In genomic region chr7:157997471-157997870, GRCh38 we compare ENCODE assay signal across 37 cellular contexts.
"Had no signal": no experiment of that assay in that cellular context is flagged by ENCODE, and none has a peak within 500 bp of the region (broad histone marks: within the 10 kb centered on the region; RNA-seq: fewer than 3 reads in every experiment).

No MANE protein-coding gene starts in this region.

- H3K4me3 ChIP-seq: body of pancreas, breast epithelium, cardiac muscle cell, colonic mucosa, dorsolateral prefrontal cortex, esophagus muscularis mucosa, gastrocnemius medialis, heart right ventricle had no signal

- H3K4me1 ChIP-seq: body of pancreas, breast epithelium, colonic mucosa, esophagus muscularis mucosa, foreskin keratinocyte, gastrocnemius medialis, heart right ventricle had no signal

- H3K27me3 ChIP-seq: body of pancreas, breast epithelium, cardiac muscle cell, colonic mucosa, dorsolateral prefrontal cortex, foreskin keratinocyte had no signal

- H3K4me1 Mint-ChIP-seq: activated CD4-positive, alpha-beta memory T cell treated with anti-CD3 and anti-CD28 coated beads, Interleukin-2, amount 10 ng/mL, durations not matched to agents 7 days and 5 days; activated CD4-positive, alpha-beta T cell treated with anti-CD3 and anti-CD28 coated beads for 36 hours; activated CD4-positive, alpha-beta T cell treated with anti-CD3 and anti-CD28 coated beads, Interleukin-2, amount 10 ng/mL, durations not matched to agents 7 days and 5 days; activated T-helper 17 cell treated with anti-CD3 and anti-CD28 coated beads, Interleukin-2, amount 50 U/mL, for 72 hours; T-cell had no signal

- H3K36me3 ChIP-seq: breast epithelium, cardiac muscle cell, colonic mucosa, esophagus muscularis mucosa, gastrocnemius medialis, heart right ventricle had no signal

- H3K9me3 ChIP-seq: body of pancreas, breast epithelium, colonic mucosa, gastrocnemius medialis had no signal

- ATAC-seq: activated CD4-positive, alpha-beta T cell treated with anti-CD3 and anti-CD28 coated beads for 36 hours; activated T-cell treated with anti-CD3 and anti-CD28 coated beads, Interleukin-2, amount 50 U/mL, for 72 hours; activated T-helper 17 cell treated with anti-CD3 and anti-CD28 coated beads, Interleukin-2, amount 50 U/mL, for 72 hours; body of pancreas; effector memory CD8-positive, alpha-beta T cell; foreskin keratinocyte; gastrocnemius medialis; T-cell had no signal

- H3K9me3 Mint-ChIP-seq: activated T-cell treated with anti-CD3 and anti-CD28 coated beads, Interleukin-2, amount 50 U/mL, for 24 hours; activated T-cell treated with anti-CD3 and anti-CD28 coated beads, Interleukin-2, amount 50 U/mL, for 72 hours; activated T-helper 17 cell treated with anti-CD3 and anti-CD28 coated beads, Interleukin-2, amount 50 U/mL, for 72 hours; dendritic cell treated with granulocyte-macrophage colony-stimulating factor and Interleukin-4, amounts not matched to agents 40 ng/mL and 50 ng/mL, for 4 days; effector memory CD8-positive, alpha-beta T cell; T-cell; T-helper 1 cell treated with Interleukin-12 subunit alpha and Interleukin-12 subunit beta and Interleukin-4 antibody, amounts not matched to agents 30 μg/mL and 1 μg/mL, for 36 hours; T-helper 2 cell treated with Interferon-gamma antibody and Interleukin-4, amounts not matched to agents 5 μg/mL and 100 μg/mL, for 36 hours had no signal

- H3K36me3 Mint-ChIP-seq: activated naive CD8-positive, alpha-beta T cell; T-cell had no signal

- H3K27ac Mint-ChIP-seq: activated CD4-positive, alpha-beta memory T cell treated with anti-CD3 and anti-CD28 coated beads, Interleukin-2, amount 10 ng/mL, durations not matched to agents 7 days and 5 days; activated CD4-positive, alpha-beta T cell treated with anti-CD3 and anti-CD28 coated beads for 36 hours; activated CD4-positive, alpha-beta T cell treated with anti-CD3 and anti-CD28 coated beads, Interleukin-2, amount 10 ng/mL, durations not matched to agents 7 days and 5 days; activated naive CD8-positive, alpha-beta T cell; activated T-cell treated with anti-CD3 and anti-CD28 coated beads, Interleukin-2, amount 50 U/mL, for 24 hours; activated T-cell treated with anti-CD3 and anti-CD28 coated beads, Interleukin-2, amount 50 U/mL, for 72 hours; activated T-helper 17 cell treated with anti-CD3 and anti-CD28 coated beads, Interleukin-2, amount 50 U/mL, for 72 hours; dendritic cell treated with granulocyte-macrophage colony-stimulating factor and Interleukin-4, amounts not matched to agents 40 ng/mL and 50 ng/mL, for 4 days; effector memory CD8-positive, alpha-beta T cell; T-cell; T-helper 1 cell treated with Interleukin-12 subunit alpha and Interleukin-12 subunit beta and Interleukin-4 antibody, amounts not matched to agents 30 μg/mL and 1 μg/mL, for 36 hours; T-helper 2 cell treated with Interferon-gamma antibody and Interleukin-4, amounts not matched to agents 5 μg/mL and 100 μg/mL, for 36 hours had no signal

- DNase-seq: activated CD4-positive, alpha-beta memory T cell treated with anti-CD3 and anti-CD28 coated beads, Interleukin-2, amount 10 ng/mL, durations not matched to agents 7 days and 5 days; activated CD4-positive, alpha-beta T cell treated with anti-CD3 and anti-CD28 coated beads for 36 hours; activated CD4-positive, alpha-beta T cell treated with anti-CD3 and anti-CD28 coated beads, Interleukin-2, amount 10 ng/mL, durations not matched to agents 7 days and 5 days; activated CD4-positive, alpha-beta T cell treated with anti-CD3 and anti-CD28 coated beads, Interleukin-2, amount 50 U/mL, for 4 hours; activated CD4-positive, CD25-positive, alpha-beta regulatory T cell; activated CD4-positive, CD25-positive, alpha-beta regulatory T cell treated with anti-CD3 and anti-CD28 coated beads, Interleukin-2, amount 50 U/mL, for 72 hours; activated CD8-positive, alpha-beta memory T cell treated with anti-CD3 and anti-CD28 coated beads, Interleukin-2, amount 50 U/mL, for 48 hours; activated effector memory CD4-positive, alpha-beta T cell treated with Interleukin-2 at 50 U/mL for 16 hours; activated gamma-delta T cell treated with Interleukin-2 at 50 U/mL for 16 hours; activated naive CD4-positive, alpha-beta T cell treated with anti-CD3 and anti-CD28 coated beads, Interleukin-2, amount 50 U/mL, for 16 hours; activated naive CD4-positive, alpha-beta T cell treated with Interleukin-2 at 50 U/mL for 16 hours; activated T-cell treated with anti-CD3 and anti-CD28 coated beads for 4 hours; activated T-cell treated with anti-CD3 and anti-CD28 coated beads, Interleukin-2, amount 50 U/mL, for 24 hours; activated T-cell treated with anti-CD3 and anti-CD28 coated beads, Interleukin-2, amount 50 U/mL, for 72 hours; amniotic stem cell; aorta; body of pancreas; central memory CD4-positive, alpha-beta T cell; cerebellar nuclear complex; colonic mucosa; effector memory CD8-positive, alpha-beta T cell; erythroblast; foreskin keratinocyte; gastrocnemius medialis; heart right ventricle; SW 1271; T-cell; T1000 had no signal

- H3K4me3 Mint-ChIP-seq: activated CD4-positive, alpha-beta memory T cell treated with anti-CD3 and anti-CD28 coated beads, Interleukin-2, amount 10 ng/mL, durations not matched to agents 7 days and 5 days; activated CD4-positive, alpha-beta T cell treated with anti-CD3 and anti-CD28 coated beads for 36 hours; activated CD4-positive, alpha-beta T cell treated with anti-CD3 and anti-CD28 coated beads, Interleukin-2, amount 10 ng/mL, durations not matched to agents 7 days and 5 days; activated naive CD8-positive, alpha-beta T cell; activated T-cell treated with anti-CD3 and anti-CD28 coated beads, Interleukin-2, amount 50 U/mL, for 24 hours; activated T-cell treated with anti-CD3 and anti-CD28 coated beads, Interleukin-2, amount 50 U/mL, for 72 hours; activated T-helper 17 cell treated with anti-CD3 and anti-CD28 coated beads, Interleukin-2, amount 50 U/mL, for 72 hours; dendritic cell treated with granulocyte-macrophage colony-stimulating factor and Interleukin-4, amounts not matched to agents 40 ng/mL and 50 ng/mL, for 4 days; effector memory CD8-positive, alpha-beta T cell; T-cell; T-helper 1 cell treated with Interleukin-12 subunit alpha and Interleukin-12 subunit beta and Interleukin-4 antibody, amounts not matched to agents 30 μg/mL and 1 μg/mL, for 36 hours; T-helper 2 cell treated with Interferon-gamma antibody and Interleukin-4, amounts not matched to agents 5 μg/mL and 100 μg/mL, for 36 hours had no signal

- H3K27me3 Mint-ChIP-seq: activated CD4-positive, alpha-beta memory T cell treated with anti-CD3 and anti-CD28 coated beads, Interleukin-2, amount 10 ng/mL, durations not matched to agents 7 days and 5 days; activated CD4-positive, alpha-beta T cell treated with anti-CD3 and anti-CD28 coated beads for 36 hours; activated naive CD8-positive, alpha-beta T cell; activated T-cell treated with anti-CD3 and anti-CD28 coated beads, Interleukin-2, amount 50 U/mL, for 24 hours; activated T-helper 17 cell treated with anti-CD3 and anti-CD28 coated beads, Interleukin-2, amount 50 U/mL, for 72 hours; dendritic cell treated with granulocyte-macrophage colony-stimulating factor and Interleukin-4, amounts not matched to agents 40 ng/mL and 50 ng/mL, for 4 days; effector memory CD8-positive, alpha-beta T cell had no signal

- H3K27ac ChIP-seq: body of pancreas, breast epithelium, cardiac muscle cell, colonic mucosa, dorsolateral prefrontal cortex, esophagus muscularis mucosa, foreskin keratinocyte, gastrocnemius medialis, heart right ventricle had no signal
